2 cellular contexts compared by ENCODE assay signal in genomic region chr3:114400369-114400768, GRCh38.
TF ChIP-seq lines count a peak whose summit lies in the region.

No MANE protein-coding gene starts in this region.

TF ChIP-seq in IMR-90, 13 proteins besides CTCF, POLR2A, EP300 and RAD21:
- TF ChIP-seq RCOR1 (IDR thresholded peaks at IDR 0.05; ENCODE audit: insufficient replicate concordance, low read length): no peak

TF ChIP-seq in H1, 55 proteins besides CTCF, POLR2A, EP300 and RAD21:
- TF ChIP-seq KDM5A (IDR thresholded peaks at IDR 0.05; ENCODE audit: low read length) (no peak), NANOG (IDR thresholded peaks at IDR 0.05; ENCODE audit: insufficient read depth, low read depth, low read length, poor library complexity, severe bottlenecking) (no peak), JUN (IDR thresholded peaks at IDR 0.05; ENCODE audit: low read depth, low read length) (no peak), BRCA1 (IDR thresholded peaks at IDR 0.05; ENCODE audit: low read depth, low read length) (no peak), FOSL1 (IDR thresholded peaks at IDR 0.05; ENCODE audit: insufficient read depth, low read depth, low read length) (no peak), EZH2 (IDR thresholded peaks at IDR 0.05; ENCODE audit: low read depth, low read length, severe bottlenecking) (no peak), SAP30 (IDR thresholded peaks at IDR 0.05; ENCODE audit: insufficient read depth, insufficient replicate concordance, low read length) (no peak), GTF2F1 (IDR thresholded peaks at IDR 0.05; ENCODE audit: borderline replicate concordance, low read depth, low read length) (no peak), POU5F1 (IDR thresholded peaks at IDR 0.05; ENCODE audit: low read depth, low read length) (no peak), CHD1 (IDR thresholded peaks at IDR 0.05; ENCODE audit: low read depth, low read length) (no peak), HDAC6 (IDR thresholded peaks at IDR 0.05; ENCODE audit: low read depth, low read length) (no peak), CREB1 (IDR thresholded peaks at IDR 0.05) (no peak), JUND (IDR thresholded peaks at IDR 0.05; ENCODE audit: low read length) (no peak), GABPA (IDR thresholded peaks at IDR 0.05; ENCODE audit: borderline replicate concordance, insufficient read depth, low read length) (no peak)
TF ChIP-seq in H1: peak in this region for 0.
